ENCODE assay signal across 7 cellular contexts in the genomic region with DNA sequence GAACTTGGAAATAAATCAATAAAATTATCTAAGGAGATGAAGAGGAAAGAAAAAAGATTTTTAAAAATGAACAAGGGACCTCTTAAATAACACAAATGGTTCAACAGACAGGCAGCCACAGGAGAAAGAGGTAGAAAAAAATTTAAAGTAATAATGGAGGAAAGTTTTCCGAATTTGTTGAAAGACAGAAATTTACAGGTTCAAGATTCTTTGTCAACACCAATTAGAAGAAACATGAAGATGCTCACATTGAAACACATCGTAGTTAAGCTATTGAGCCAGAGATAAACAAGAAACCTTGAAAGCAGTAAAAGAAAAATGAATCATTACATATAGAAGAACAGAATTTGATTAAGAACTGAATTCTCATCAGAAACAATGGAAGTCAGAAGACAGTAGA.
"Had no signal": no experiment of that assay in that cellular context is flagged by ENCODE, and none has a peak within 500 bp of the region (broad histone marks: within the 10 kb centered on the region; RNA-seq: fewer than 3 reads in every experiment).

No MANE protein-coding gene starts in this region.

- DNase-seq: GM23248, GOT3, H7, IMR-90 had no signal

- ATAC-seq: HCT116, K562 had no signal

- H3K36me3 ChIP-seq: HAP-1 had no signal

- H3K4me3 ChIP-seq: GM23248, HAP-1, K562 had no signal

- H3K27ac ChIP-seq: GM23248 had no signal

- H3K9me3 ChIP-seq: HAP-1 had no signal

- H3K4me1 ChIP-seq: HAP-1 had no signal
